Comparison of ENCODE assay signal across 1 cellular context in the genomic region with DNA sequence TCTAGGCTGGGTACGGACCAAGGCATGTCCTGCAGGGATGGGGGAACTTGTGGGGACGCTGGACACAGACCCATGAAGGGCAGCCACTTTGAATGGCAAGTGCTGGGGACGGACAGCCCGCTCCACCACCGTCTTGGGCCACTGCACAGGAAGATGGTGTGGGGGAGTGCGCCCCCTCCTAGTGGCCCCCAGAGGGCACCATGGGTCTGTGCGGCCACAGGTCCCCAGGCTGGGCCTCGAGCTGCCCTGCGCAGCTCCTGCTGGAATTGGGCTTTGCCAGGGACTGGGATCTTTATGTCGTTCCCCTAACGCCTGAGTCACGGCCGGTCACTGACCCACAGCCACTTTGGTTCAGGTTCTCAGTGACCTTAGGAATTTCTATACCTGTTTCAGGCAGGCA.
TF ChIP-seq lines count a peak whose summit lies in the region.

No MANE protein-coding gene starts in this region.

TF ChIP-seq in SK-N-SH treated with all-trans-retinoic acid at 6 μM for 48 hours, 23 proteins besides CTCF, POLR2A, EP300 and RAD21 (continued from another document):
- TF ChIP-seq, protein P1, sequence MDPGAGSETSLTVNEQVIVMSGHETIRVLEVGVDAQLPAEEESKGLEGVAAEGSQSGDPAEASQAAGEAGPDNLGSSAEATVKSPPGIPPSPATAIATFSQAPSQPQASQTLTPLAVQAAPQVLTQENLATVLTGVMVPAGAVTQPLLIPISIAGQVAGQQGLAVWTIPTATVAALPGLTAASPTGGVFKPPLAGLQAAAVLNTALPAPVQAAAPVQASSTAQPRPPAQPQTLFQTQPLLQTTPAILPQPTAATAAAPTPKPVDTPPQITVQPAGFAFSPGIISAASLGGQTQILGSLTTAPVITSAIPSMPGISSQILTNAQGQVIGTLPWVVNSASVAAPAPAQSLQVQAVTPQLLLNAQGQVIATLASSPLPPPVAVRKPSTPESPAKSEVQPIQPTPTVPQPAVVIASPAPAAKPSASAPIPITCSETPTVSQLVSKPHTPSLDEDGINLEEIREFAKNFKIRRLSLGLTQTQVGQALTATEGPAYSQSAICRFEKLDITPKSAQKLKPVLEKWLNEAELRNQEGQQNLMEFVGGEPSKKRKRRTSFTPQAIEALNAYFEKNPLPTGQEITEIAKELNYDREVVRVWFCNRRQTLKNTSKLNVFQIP (CRISPR knock-in tag; IDR thresholded peaks at IDR 0.05; ENCODE audit: borderline replicate concordance, low read depth), result no peak
- TF ChIP-seq TCF4 (CRISPR knock-in tag; IDR thresholded peaks at IDR 0.05; ENCODE audit: borderline replicate concordance), result no peak
- TF ChIP-seq ARNTL (CRISPR knock-in tag; IDR thresholded peaks at IDR 0.05; ENCODE audit: borderline replicate concordance, low read depth), result no peak
- TF ChIP-seq, protein P2, sequence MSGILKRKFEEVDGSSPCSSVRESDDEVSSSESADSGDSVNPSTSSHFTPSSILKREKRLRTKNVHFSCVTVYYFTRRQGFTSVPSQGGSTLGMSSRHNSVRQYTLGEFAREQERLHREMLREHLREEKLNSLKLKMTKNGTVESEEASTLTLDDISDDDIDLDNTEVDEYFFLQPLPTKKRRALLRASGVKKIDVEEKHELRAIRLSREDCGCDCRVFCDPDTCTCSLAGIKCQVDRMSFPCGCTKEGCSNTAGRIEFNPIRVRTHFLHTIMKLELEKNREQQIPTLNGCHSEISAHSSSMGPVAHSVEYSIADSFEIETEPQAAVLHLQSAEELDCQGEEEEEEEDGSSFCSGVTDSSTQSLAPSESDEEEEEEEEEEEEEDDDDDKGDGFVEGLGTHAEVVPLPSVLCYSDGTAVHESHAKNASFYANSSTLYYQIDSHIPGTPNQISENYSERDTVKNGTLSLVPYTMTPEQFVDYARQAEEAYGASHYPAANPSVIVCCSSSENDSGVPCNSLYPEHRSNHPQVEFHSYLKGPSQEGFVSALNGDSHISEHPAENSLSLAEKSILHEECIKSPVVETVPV (CRISPR knock-in tag; IDR thresholded peaks at IDR 0.05), result no peak
- no peak for TF ChIP-seq GLIS3 (CRISPR knock-in tag; IDR thresholded peaks at IDR 0.05)
- TF ChIP-seq RARB (CRISPR knock-in tag; IDR thresholded peaks at IDR 0.05), result no peak
- TF ChIP-seq ZNF70 (CRISPR knock-in tag; IDR thresholded peaks at IDR 0.05), result no peak
